8 cellular contexts compared by ENCODE assay signal in the genomic region with DNA sequence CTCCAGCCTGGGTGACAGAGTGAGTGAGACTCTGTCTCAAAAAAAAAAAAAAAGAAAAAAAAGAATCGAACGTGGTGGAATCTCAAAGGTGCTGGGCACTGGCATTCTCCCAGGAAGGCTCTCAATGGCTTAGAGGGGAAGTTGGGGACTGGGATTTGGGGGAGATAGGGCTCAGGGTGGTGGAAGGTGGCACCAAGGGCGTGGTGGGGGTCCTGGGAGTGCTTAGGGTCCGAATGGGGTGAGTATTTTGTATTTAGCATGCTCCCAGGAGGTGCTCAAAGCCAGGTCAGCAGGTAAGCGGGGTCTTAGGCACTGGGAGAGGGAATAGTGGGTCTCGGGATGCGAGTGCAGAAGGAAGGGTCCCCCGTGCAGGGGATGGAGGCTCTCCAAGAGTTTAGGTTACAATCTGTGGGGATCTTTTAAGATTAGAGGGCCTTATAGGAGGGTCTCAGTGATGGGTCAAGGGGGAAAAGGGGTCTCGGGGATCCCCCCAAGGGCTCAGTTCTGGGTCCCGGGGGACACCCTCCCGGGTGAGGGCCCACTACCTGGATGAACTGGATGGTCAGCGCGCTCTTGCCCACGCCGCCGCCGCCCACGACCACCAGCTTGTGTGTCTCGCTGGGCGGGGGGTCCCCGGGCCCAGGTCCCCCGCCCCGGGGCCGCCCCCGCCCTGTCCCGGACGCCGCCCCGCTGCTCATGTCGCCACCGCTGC. TPM values are rescaled to one million over a fixed set of nuclear protein-coding genes. Genes with fewer than 3 reads are reported as not detected.
DNase-seq lines count a peak whose midpoint lies in the region; ATAC-seq and TF ChIP-seq lines count a peak whose summit lies in the region.

No MANE protein-coding gene starts in this region.

- H3K4me3 ChIP-seq in iPS-11a (ENCODE audit: low read depth, low read length) (peak overlapping the region; percentile 30), spleen (peak overlapping the region; percentile 54 to 98 (median 78))

- no peaks in the 10 kb centered on the region for H3K9me3 Mint-ChIP-seq in HFFc6
- H3K9me3 Mint-ChIP-seq in activated CD8-positive, alpha-beta T cell treated with anti-CD3 and anti-CD28 coated beads, Interleukin-2, amount 10 ng/mL, durations not matched to agents 7 days and 5 days (ENCODE audit: insufficient read depth): no peaks in the 10 kb centered on the region

- H3K36me3 ChIP-seq in spleen: peaks cover 0 to 10% (median 0%) of the 10 kb centered on the region in 6 donors

- intact Hi-C loops in spleen (cut with DNase I; ENCODE audit: low total_unique reads): no loop called here

- DNase-seq in HFFc6: no peak
- DNase-seq in activated CD8-positive, alpha-beta T cell treated with anti-CD3 and anti-CD28 coated beads, Interleukin-2, amount 10 ng/mL, durations not matched to agents 7 days and 5 days: no peak
- DNase-seq in spleen: no peak
- no peak for DNase-seq in occipital lobe (lab: John Stamatoyannopoulos, UW)
- no peak for DNase-seq in GM19240 (ENCODE audit: insufficient read length, low spot score)

- peaks cover 21% of the 10 kb centered on the region for H3K36me3 Mint-ChIP-seq in HFFc6 (ENCODE audit: low read depth)
- peaks cover 5% of the 10 kb centered on the region for H3K36me3 Mint-ChIP-seq in activated CD8-positive, alpha-beta T cell treated with anti-CD3 and anti-CD28 coated beads, Interleukin-2, amount 10 ng/mL, durations not matched to agents 7 days and 5 days (ENCODE audit: low read depth)

- peaks cover 66% of the 10 kb centered on the region for H3K4me1 Mint-ChIP-seq in HFFc6 (ENCODE audit: low read depth)
- peaks cover 54% of the 10 kb centered on the region for H3K4me1 Mint-ChIP-seq in activated CD8-positive, alpha-beta T cell treated with anti-CD3 and anti-CD28 coated beads, Interleukin-2, amount 10 ng/mL, durations not matched to agents 7 days and 5 days (ENCODE audit: low read depth)

- peaks cover 18 to 89% (median 72%) of the 10 kb centered on the region in 6 donors for H3K4me1 ChIP-seq in spleen

- H3K4me3 Mint-ChIP-seq in HFFc6: peak overlapping the region; percentile 99
- peak overlapping the region; percentile 90 for H3K4me3 Mint-ChIP-seq in activated CD8-positive, alpha-beta T cell treated with anti-CD3 and anti-CD28 coated beads, Interleukin-2, amount 10 ng/mL, durations not matched to agents 7 days and 5 days

- TF ChIP-seq POLR2A in spleen (IDR thresholded peaks at IDR 0.05): no peak

- H3K27ac ChIP-seq in spleen: peak overlapping the region; percentile 87 to 98 (median 95)

- H3K9me3 ChIP-seq in spleen: no peaks in the 10 kb centered on the region

- POLR2A ChIA-PET in activated CD8-positive, alpha-beta T cell treated with anti-CD3 and anti-CD28 coated beads, Interleukin-2, amount 10 ng/mL, durations not matched to agents 7 days and 5 days (lab: Charles Lee): interaction anchor here (0.6 to 5.4 kb wide), 9 partner anchors 10 to 1532 kb away, joined by 3 to 38 read pairs (median 4); a partner anchor contains a TSS

- no peak for ATAC-seq in activated CD8-positive, alpha-beta T cell treated with anti-CD3 and anti-CD28 coated beads, Interleukin-2, amount 10 ng/mL, durations not matched to agents 7 days and 5 days
- ATAC-seq in HG03039 (IDR thresholded peaks at IDR 0.05; ENCODE audit: unreplicated experiment) (no peak), GM21529 (IDR thresholded peaks at IDR 0.05; ENCODE audit: unreplicated experiment) (no peak)

- 4 to 10% (median 6%) methylated on average over 9 to 31 of the region's 31 CpGs for WGBS in spleen, 5 donors

- no peaks in the 10 kb centered on the region for H3K27me3 ChIP-seq in spleen (replicated peaks in 1 of 7)

- TF ChIP-seq CTCF in HFFc6 (IDR thresholded peaks at IDR 0.05) (no peak), spleen (IDR thresholded peaks at IDR 0.05 in 8 of 11, conservative IDR thresholded peaks at IDR 0.05 in 3 of 11) (no peak)

- peak overlapping the region; percentile 100 for H3K27ac Mint-ChIP-seq in HFFc6
- peak overlapping the region; percentile 72 for H3K27ac Mint-ChIP-seq in activated CD8-positive, alpha-beta T cell treated with anti-CD3 and anti-CD28 coated beads, Interleukin-2, amount 10 ng/mL, durations not matched to agents 7 days and 5 days

- H3K27me3 Mint-ChIP-seq in HFFc6 (ENCODE audit: insufficient read depth): peaks cover 18% of the 10 kb centered on the region
- peaks cover 4% of the 10 kb centered on the region for H3K27me3 Mint-ChIP-seq in activated CD8-positive, alpha-beta T cell treated with anti-CD3 and anti-CD28 coated beads, Interleukin-2, amount 10 ng/mL, durations not matched to agents 7 days and 5 days (ENCODE audit: low read depth)

- CTCF ChIA-PET in activated CD8-positive, alpha-beta T cell treated with anti-CD3 and anti-CD28 coated beads, Interleukin-2, amount 10 ng/mL, durations not matched to agents 7 days and 5 days (lab: Charles Lee): interaction anchor here (0.8 to 2.8 kb wide), 11 partner anchors 32 to 646 kb away, joined by 3 to 13 read pairs (median 5); a partner anchor contains a TSS

RNA-seq across cellular contexts. Expression of a gene that starts 0.4 kb away (rescaled TPM):
- total RNA-seq in HFFc6 (2021; fragmentation: NEBNext Ultra II Directional; extraction: Animal tissue kit (Norgen Biotek cat#: 25700)): 100 to 1,000 TPM; 130 to 162 (median 133) TPM
- total RNA-seq in activated CD8-positive, alpha-beta T cell treated with anti-CD3 and anti-CD28 coated beads, Interleukin-2, amount 10 ng/mL, durations not matched to agents 7 days and 5 days: 1 to 10 TPM; 8.1 to 8.4 TPM
- total RNA-seq in spleen (10 to 100 TPM; 30.9 to 57.6 (median 44.4) TPM), occipital lobe (1.1 TPM)
- polyA plus RNA-seq in spleen: 100 to 1,000 TPM in 1 of 3 donors, 10 to 100 TPM in 2; 66.5 to 106 (median 98.2) TPM

RNA-seq across cellular contexts. Expression of a gene that starts 2.5 kb away (rescaled TPM):
- 100 to 1,000 TPM; 112 to 134 (median 121) TPM for total RNA-seq in HFFc6 (2021; fragmentation: NEBNext Ultra II Directional; extraction: Animal tissue kit (Norgen Biotek cat#: 25700))
- 10 to 100 TPM; 61.0 to 64.1 TPM for total RNA-seq in activated CD8-positive, alpha-beta T cell treated with anti-CD3 and anti-CD28 coated beads, Interleukin-2, amount 10 ng/mL, durations not matched to agents 7 days and 5 days
- total RNA-seq in spleen: 10 to 100 TPM; 21.9 to 66.2 (median 57.0) TPM
- polyA plus RNA-seq in spleen: 10 to 100 TPM in 1 of 3 donors, 1 to 10 TPM in 2; 7.5 to 21.3 (median 7.6) TPM
- 11.5 TPM for total RNA-seq in occipital lobe

RNA-seq across cellular contexts. Expression of a gene that starts 26.1 kb away (rescaled TPM):
- 10 to 100 TPM; 55.5 to 72.8 (median 58.7) TPM for total RNA-seq in HFFc6 (2021; fragmentation: NEBNext Ultra II Directional; extraction: Animal tissue kit (Norgen Biotek cat#: 25700))
- 100 to 1,000 TPM; 133 to 137 TPM for total RNA-seq in activated CD8-positive, alpha-beta T cell treated with anti-CD3 and anti-CD28 coated beads, Interleukin-2, amount 10 ng/mL, durations not matched to agents 7 days and 5 days
- 100 to 1,000 TPM in 4 of 7 donors, 10 to 100 TPM in 3; 87.9 to 150 (median 127) TPM for total RNA-seq in spleen
- 100 to 1,000 TPM; 127 to 294 (median 276) TPM for polyA plus RNA-seq in spleen
- 8.1 TPM for total RNA-seq in occipital lobe

RNA-seq across cellular contexts. Expression of a gene that starts 26.2 kb away (rescaled TPM):
- 10 to 100 TPM; 23.9 to 34.2 (median 33.4) TPM for total RNA-seq in HFFc6 (2021; fragmentation: NEBNext Ultra II Directional; extraction: Animal tissue kit (Norgen Biotek cat#: 25700))
- total RNA-seq in activated CD8-positive, alpha-beta T cell treated with anti-CD3 and anti-CD28 coated beads, Interleukin-2, amount 10 ng/mL, durations not matched to agents 7 days and 5 days: 10 to 100 TPM; 84.7 to 87.7 TPM
- total RNA-seq in spleen (10 to 100 TPM in 6 of 7 donors, 1 to 10 TPM in 1; 7.8 to 26.6 (median 16.3) TPM), occipital lobe (not detected)
- 10 to 100 TPM; 26.5 to 36.7 (median 30.1) TPM for polyA plus RNA-seq in spleen

RNA-seq across cellular contexts. Expression of a gene that starts 37.5 kb away (rescaled TPM):
- 100 to 1,000 TPM; 209 to 226 (median 217) TPM for total RNA-seq in HFFc6 (2021; fragmentation: NEBNext Ultra II Directional; extraction: Animal tissue kit (Norgen Biotek cat#: 25700))
- total RNA-seq in activated CD8-positive, alpha-beta T cell treated with anti-CD3 and anti-CD28 coated beads, Interleukin-2, amount 10 ng/mL, durations not matched to agents 7 days and 5 days: 100 to 1,000 TPM; 160 to 169 TPM
- total RNA-seq in spleen (100 to 1,000 TPM; 108 to 136 (median 115) TPM), occipital lobe (177 TPM)
- polyA plus RNA-seq in spleen: 100 to 1,000 TPM; 114 to 175 (median 134) TPM
